ENCODE assay signal across 23 cellular contexts in genomic region chr19:31974941-31975340, GRCh38.
"Had no signal": no experiment of that assay in that cellular context is flagged by ENCODE, and none has a peak within 500 bp of the region (broad histone marks: within the 10 kb centered on the region; RNA-seq: fewer than 3 reads in every experiment).

No MANE protein-coding gene starts in this region.

- DNase-seq: IMR-90, Karpas-422, KG1, MG63, NCI-H1092 treated with DMSO at 0.1 percent for 48 hours, NCI-H1436, NCI-H187, NCI-H2029, NCI-H2081 treated with DMSO at 0.1 percent for 48 hours, NCI-H2171, NCI-H226, NCI-H446, NCI-H510A, NCI-H524 treated with DMSO at 0.1 percent for 48 hours, NCI-H69, NCI-H774, PC-3, SHP77 treated with DMSO at 0.1 percent for 48 hours had no signal

- H3K9me3 ChIP-seq: MG63, SJCRH30 had no signal

- ATAC-seq: HepG2, Panc1, PC-3, Right ventricle myocardium inferior, SK-N-SH treated with all-trans-retinoic acid at 6 μM for 48 hours had no signal

- H3K27me3 ChIP-seq: MG63, SJCRH30 had no signal

- H3K36me3 ChIP-seq: MG63, SJCRH30 had no signal

- H3K4me3 ChIP-seq: MG63, SJCRH30 had no signal

- H3K27ac ChIP-seq: SJCRH30 had no signal
